Comparison of ENCODE assay signal across 15 cellular contexts in genomic region chr4:185638548-185639301, GRCh38.
DNase-seq lines count a peak whose midpoint lies in the region; ATAC-seq and TF ChIP-seq lines count a peak whose summit lies in the region.
"Had no signal": no experiment of that assay in that cellular context is flagged by ENCODE, and none has a peak within 500 bp of the region (broad histone marks: within the 10 kb centered on the region; RNA-seq: fewer than 3 reads in every experiment).

No MANE protein-coding gene starts in this region.

- H3K4me3 ChIP-seq in right atrium auricular region (no peak overlapping the region), fibroblast of villous mesenchyme (ENCODE audit: low read depth, low read length) (peak overlapping the region; percentile 5), urinary bladder (ENCODE audit: low read depth, low read length) (peak overlapping the region; percentile 29)
- H3K4me3 ChIP-seq: HAP-1, uterus had no signal

- H3K27me3 ChIP-seq in right atrium auricular region = no peaks in the 10 kb centered on the region

- DNase-seq in Right ventricle myocardium superior = no peak
- DNase-seq in right atrium auricular region (ENCODE audit: low spot score) = no peak
- no peak for DNase-seq in fibroblast of villous mesenchyme (ENCODE audit: low read depth)
- peak; percentile 22 for DNase-seq in nephron progenitor cell
- DNase-seq in NCI-H1436 treated with DMSO at 0.1 percent for 48 hours (lab: John Stamatoyannopoulos, UW) = no peak
- DNase-seq: DMS79 treated with DMSO at 0.1 percent for 48 hours, NCI-H774, SIG-M5, uterus had no signal

- H3K4me1 ChIP-seq in right atrium auricular region (no peaks in the 10 kb centered on the region), urinary bladder (ENCODE audit: insufficient read depth) (no peaks in the 10 kb centered on the region)
- H3K4me1 ChIP-seq: HAP-1, uterus had no signal

- WGBS in urinary bladder = 40% methylated on average over 41 of the region's 41 CpGs

- H3K4me3 Mint-ChIP-seq in nephron progenitor cell = peak overlapping the region; percentile 60
- H3K4me3 Mint-ChIP-seq: memory B cell had no signal

- H3K9me3 ChIP-seq in right atrium auricular region = peaks cover 0 to 10% of the 10 kb centered on the region in 2 donors
- H3K9me3 ChIP-seq: HAP-1 had no signal

- TF ChIP-seq CTCF in right atrium auricular region (IDR thresholded peaks at IDR 0.05) = no peak
- TF ChIP-seq CTCF in fibroblast of villous mesenchyme (IDR thresholded peaks at IDR 0.05; ENCODE audit: insufficient read depth, low read depth, low read length) = no peak
- no peak for TF ChIP-seq CTCF in nephron progenitor cell (IDR thresholded peaks at IDR 0.05)

- peaks cover 9% of the 10 kb centered on the region for H3K27me3 Mint-ChIP-seq in nephron progenitor cell (ENCODE audit: low read depth, poor library complexity)
- H3K27me3 Mint-ChIP-seq: progenitor cell of endocrine pancreas had no signal

- peaks cover 47% of the 10 kb centered on the region for H3K36me3 ChIP-seq in right atrium auricular region
- no peaks in the 10 kb centered on the region for H3K36me3 ChIP-seq in urinary bladder (ENCODE audit: insufficient read depth)
- H3K36me3 ChIP-seq: HAP-1, uterus had no signal

- no peaks in the 10 kb centered on the region for H3K36me3 Mint-ChIP-seq in nephron progenitor cell (ENCODE audit: low read depth)
- H3K36me3 Mint-ChIP-seq: memory B cell had no signal

- ATAC-seq in Right ventricle myocardium superior (ENCODE audit: poor library complexity) (peak; percentile 37), GM18502 (IDR thresholded peaks at IDR 0.05; ENCODE audit: poor library complexity, unreplicated experiment) (no peak), HG02759 (IDR thresholded peaks at IDR 0.05; ENCODE audit: unreplicated experiment) (no peak)

- H3K27ac ChIP-seq in right atrium auricular region (no peak overlapping the region), urinary bladder (ENCODE audit: low read depth) (no peak overlapping the region)
- H3K27ac ChIP-seq: uterus had no signal

- peaks cover 27% of the 10 kb centered on the region for H3K4me1 Mint-ChIP-seq in nephron progenitor cell

- H3K27ac Mint-ChIP-seq in nephron progenitor cell = no peak overlapping the region
- H3K27ac Mint-ChIP-seq: memory B cell, progenitor cell of endocrine pancreas had no signal

- no peaks in the 10 kb centered on the region for H3K9me3 Mint-ChIP-seq in nephron progenitor cell
- H3K9me3 Mint-ChIP-seq: memory B cell had no signal

- intact Hi-C loops in Right ventricle myocardium superior (cut with DNase I) = no loop called here

Comparison
In these comparisons a context has a peak if more than half of its experiments do, and no peak if none do; other contexts are left out.
1. H3K4me3 ChIP-seq: peak in fibroblast of villous mesenchyme (single experiment) and urinary bladder (single experiment); none in right atrium auricular region (0 of 2).